8 cellular contexts compared by ENCODE assay signal in the genomic region with DNA sequence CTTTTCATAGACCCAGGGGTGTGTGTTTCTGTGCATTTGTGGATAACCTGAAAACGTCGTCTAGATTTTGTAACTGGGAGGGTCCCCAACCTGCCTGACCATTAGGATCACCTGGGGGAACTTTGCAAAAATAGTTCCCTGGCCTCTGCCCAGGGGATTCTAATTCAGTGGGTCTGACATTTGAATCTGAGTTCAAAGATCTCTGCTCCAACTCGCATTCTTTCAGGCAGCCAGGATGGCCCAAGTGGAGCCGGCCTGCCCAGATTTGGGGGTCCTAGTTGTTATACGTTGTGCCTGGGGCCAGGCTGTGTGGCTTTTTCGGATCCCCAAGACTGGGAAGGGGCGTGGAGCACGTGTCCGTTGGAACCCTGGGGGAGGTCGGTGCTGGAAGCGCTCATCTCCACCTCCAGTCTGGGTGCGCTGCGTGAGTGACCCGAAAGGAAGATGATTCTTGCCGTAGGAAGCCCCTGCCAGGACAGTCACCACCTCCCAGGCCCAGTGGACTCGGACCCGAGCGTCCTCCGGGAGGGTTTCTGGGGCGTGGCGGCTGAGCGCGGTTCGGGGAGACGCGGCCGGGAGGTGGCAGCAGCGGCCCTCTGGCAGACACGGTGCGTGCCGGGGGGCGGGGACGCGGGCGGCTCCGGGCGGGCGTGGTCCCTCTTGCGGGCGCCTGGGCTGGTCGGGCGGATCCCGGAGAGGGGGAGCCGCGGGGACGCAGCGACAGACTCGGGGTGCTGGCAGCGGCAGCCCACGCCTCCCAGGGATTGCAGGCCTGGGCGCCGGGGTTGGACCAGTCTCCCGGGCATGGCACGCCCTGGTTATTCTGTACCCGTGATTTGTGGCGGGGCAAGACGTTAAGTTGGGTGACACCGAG. TPM values are rescaled to one million over a fixed set of nuclear protein-coding genes. Genes with fewer than 3 reads are reported as not detected.
A peak's percentile ranks its signal among the peaks of the same experiment; 100 is the strongest.
DNase-seq lines count a peak whose midpoint lies in the region; ATAC-seq and TF ChIP-seq lines count a peak whose summit lies in the region.

No MANE protein-coding gene starts in this region.

- H3K27ac Mint-ChIP-seq in activated naive CD4-positive, alpha-beta T cell treated with anti-CD3 and anti-CD28 coated beads, Interleukin-2, amount 10 ng/mL, durations not matched to agents 7 days and 5 days: peak overlapping the region; percentile 56

- H3K9ac ChIP-seq in HUES6 (ENCODE audit: low read length): peak overlapping the region; percentile 63

- CTCF ChIA-PET in activated naive CD4-positive, alpha-beta T cell treated with anti-CD3 and anti-CD28 coated beads, Interleukin-2, amount 10 ng/mL, durations not matched to agents 7 days and 5 days (lab: Charles Lee): interaction anchor here (0.6 to 11.9 kb wide), 7 partner anchors 10 to 1000 kb away, joined by 3 to 302 read pairs (median 14); a partner anchor contains a TSS

- no peak overlapping the region for H3K27ac ChIP-seq in HUES6 (ENCODE audit: low read depth, low read length)
- H3K27ac ChIP-seq in thoracic aorta: peak overlapping the region; percentile 68 to 91

- H3K9me3 ChIP-seq in HUES6 (ENCODE audit: control insufficient read depth, insufficient read depth, low read depth, low read length) (no peaks in the 10 kb centered on the region), thoracic aorta (no peaks in the 10 kb centered on the region)

- in situ Hi-C loops in SK-MEL-5 (cut with HindIII; ENCODE audit: low pct_unique_long_range_greater_than_20kb, low sequenced_read_pairs): no loop called here

- H3K36me3 ChIP-seq in HUES6 (ENCODE audit: control insufficient read depth, insufficient read depth, low read length) (no peaks in the 10 kb centered on the region), thoracic aorta (no peaks in the 10 kb centered on the region)

- peak overlapping the region; percentile 63 for H3K4me3 Mint-ChIP-seq in activated naive CD4-positive, alpha-beta T cell treated with anti-CD3 and anti-CD28 coated beads, Interleukin-2, amount 10 ng/mL, durations not matched to agents 7 days and 5 days

- peaks cover 36% of the 10 kb centered on the region for H3K4me1 Mint-ChIP-seq in activated naive CD4-positive, alpha-beta T cell treated with anti-CD3 and anti-CD28 coated beads, Interleukin-2, amount 10 ng/mL, durations not matched to agents 7 days and 5 days

- H3K4me3 ChIP-seq in HUES6 (ENCODE audit: low read depth, low read length) (peak overlapping the region; percentile 78), thoracic aorta (peak overlapping the region; percentile 84)

- H3K27me3 ChIP-seq in HUES6 (ENCODE audit: control insufficient read depth, insufficient read depth, low read length) (peaks cover 35% of the 10 kb centered on the region), thoracic aorta (replicated peaks; ENCODE audit: insufficient read depth) (no peaks in the 10 kb centered on the region)

- ATAC-seq in GM21447 (IDR thresholded peaks at IDR 0.05; ENCODE audit: unreplicated experiment): peak; percentile 89
- peak; percentile 83 for ATAC-seq in omental fat pad (ENCODE audit: low FRiP score)
- peak; percentile 28 for ATAC-seq in thoracic aorta (ENCODE audit: insufficient number of reproducible peaks, low FRiP score, low read depth)

- DNase-seq in DMS53 (lab: John Stamatoyannopoulos, UW): peak; percentile 73
- peak; percentile 52 for DNase-seq in SK-MEL-5 (ENCODE audit: low read depth, low spot score)
- peak; percentile 89 for DNase-seq in activated naive CD4-positive, alpha-beta T cell treated with anti-CD3 and anti-CD28 coated beads, Interleukin-2, amount 10 ng/mL, durations not matched to agents 7 days and 5 days
- peak; percentile 66 for DNase-seq in glomerular visceral epithelial cell (ENCODE audit: extremely low spot score)
- DNase-seq in omental fat pad (ENCODE audit: low spot score): peak; percentile 57
- peak; percentile 27 for DNase-seq in thoracic aorta (ENCODE audit: low spot score)

- peaks cover 19% of the 10 kb centered on the region for H3K36me3 Mint-ChIP-seq in activated naive CD4-positive, alpha-beta T cell treated with anti-CD3 and anti-CD28 coated beads, Interleukin-2, amount 10 ng/mL, durations not matched to agents 7 days and 5 days

- peaks cover 6% of the 10 kb centered on the region for H3K27me3 Mint-ChIP-seq in activated naive CD4-positive, alpha-beta T cell treated with anti-CD3 and anti-CD28 coated beads, Interleukin-2, amount 10 ng/mL, durations not matched to agents 7 days and 5 days

- TF ChIP-seq CTCF in omental fat pad (IDR thresholded peaks at IDR 0.05) (peak in 1 of 3 donors; percentile 53), thoracic aorta (IDR thresholded peaks at IDR 0.05) (peak; percentile 87)

- H3K4me1 ChIP-seq in HUES6 (ENCODE audit: control insufficient read depth, insufficient read depth, low read length) (peaks cover 9% of the 10 kb centered on the region), thoracic aorta (ENCODE audit: control insufficient read depth in 1 of 2, low read depth in 2 of 2) (peaks cover 16 to 36% of the 10 kb centered on the region in 2 donors)

- peaks cover 4% of the 10 kb centered on the region for H3K9me3 Mint-ChIP-seq in activated naive CD4-positive, alpha-beta T cell treated with anti-CD3 and anti-CD28 coated beads, Interleukin-2, amount 10 ng/mL, durations not matched to agents 7 days and 5 days

RNA-seq across cellular contexts. Expression of a gene that starts 29.2 kb away (rescaled TPM):
- not detected in 2 replicates for total RNA-seq in SK-MEL-5 (2014; rRNA removed; shearing (Covaris generic))
- not detected in 2 replicates for polyA plus RNA-seq in SK-MEL-5 (2015; cell fraction: cytosol; rRNA removed)
- polyA plus RNA-seq in SK-MEL-5 (2015; cell fraction: nucleus; rRNA removed): not detected in 2 replicates
- total RNA-seq in omental fat pad (not detected), thoracic aorta (not detected)

Comparison
In these comparisons a context has a peak if more than half of its experiments do, and no peak if none do; other contexts are left out.
1. DNase-seq: peak in every context shown above with its lines; median percentile 89 in activated naive CD4-positive, alpha-beta T cell treated with anti-CD3 and anti-CD28 coated beads, Interleukin-2, amount 10 ng/mL, durations not matched to agents 7 days and 5 days; 73 in DMS53; 66 in glomerular visceral epithelial cell; 57 in omental fat pad; 52 in SK-MEL-5; 27 in thoracic aorta.
2. ATAC-seq: peak in every context shown above with its lines; median percentile 89 in GM21447; 83 in omental fat pad; 28 in thoracic aorta.